Comparison of ENCODE assay signal across 1 cellular context in the genomic region with DNA sequence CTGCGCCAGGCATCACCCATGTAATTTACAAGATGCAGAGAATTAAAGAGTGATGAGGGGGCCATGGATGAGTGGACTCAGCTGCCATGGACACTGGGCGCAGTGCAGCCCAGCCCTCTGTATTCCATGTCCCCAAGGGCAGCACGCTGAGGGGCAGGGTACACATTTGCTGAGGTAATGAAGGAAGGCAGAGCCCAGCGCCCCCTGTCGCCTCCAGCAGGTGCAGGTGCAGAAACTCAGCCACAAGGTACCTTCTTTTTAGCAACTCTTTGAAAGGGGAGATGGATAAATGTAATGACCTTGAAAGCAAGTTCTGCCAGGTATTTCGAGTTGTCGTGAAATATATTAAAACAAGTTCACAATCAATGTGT.
TF ChIP-seq lines count a peak whose summit lies in the region.

No MANE protein-coding gene starts in this region.

TF ChIP-seq in WTC11, 78 proteins besides CTCF, POLR2A, EP300 and RAD21 (continued from another document):
- TF ChIP-seq, protein P1, sequence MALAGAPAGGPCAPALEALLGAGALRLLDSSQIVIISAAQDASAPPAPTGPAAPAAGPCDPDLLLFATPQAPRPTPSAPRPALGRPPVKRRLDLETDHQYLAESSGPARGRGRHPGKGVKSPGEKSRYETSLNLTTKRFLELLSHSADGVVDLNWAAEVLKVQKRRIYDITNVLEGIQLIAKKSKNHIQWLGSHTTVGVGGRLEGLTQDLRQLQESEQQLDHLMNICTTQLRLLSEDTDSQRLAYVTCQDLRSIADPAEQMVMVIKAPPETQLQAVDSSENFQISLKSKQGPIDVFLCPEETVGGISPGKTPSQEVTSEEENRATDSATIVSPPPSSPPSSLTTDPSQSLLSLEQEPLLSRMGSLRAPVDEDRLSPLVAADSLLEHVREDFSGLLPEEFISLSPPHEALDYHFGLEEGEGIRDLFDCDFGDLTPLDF (CRISPR knock-in tag; IDR thresholded peaks at IDR 0.05), result no peak
- no peak for TF ChIP-seq JAZF1 (CRISPR knock-in tag; IDR thresholded peaks at IDR 0.05)
TF ChIP-seq in WTC11: peak in this region for 0.
